34 cellular contexts compared by ENCODE assay signal in genomic region chr10:13489035-13489434, GRCh38. TPM values are rescaled to one million over a fixed set of nuclear protein-coding genes. Genes with fewer than 3 reads are reported as not detected.
"Had no signal": no experiment of that assay in that cellular context is flagged by ENCODE, and none has a peak within 500 bp of the region (broad histone marks: within the 10 kb centered on the region; RNA-seq: fewer than 3 reads in every experiment).

No MANE protein-coding gene starts in this region.

- H3K36me3 ChIP-seq: adrenal gland, brain microvascular endothelial cell, breast epithelium had no signal

- DNase-seq: activated CD4-positive, alpha-beta memory T cell treated with anti-CD3 and anti-CD28 coated beads, Interleukin-2, amount 10 ng/mL, durations not matched to agents 7 days and 5 days; activated CD4-positive, alpha-beta T cell treated with anti-CD3 and anti-CD28 coated beads for 1 hour; activated CD4-positive, alpha-beta T cell treated with anti-CD3 and anti-CD28 coated beads for 36 hours; activated CD4-positive, alpha-beta T cell treated with anti-CD3 and anti-CD28 coated beads for 48 hours; activated CD4-positive, alpha-beta T cell treated with anti-CD3 and anti-CD28 coated beads, Interleukin-2, amount 10 ng/mL, durations not matched to agents 7 days and 5 days; activated CD4-positive, alpha-beta T cell treated with anti-CD3 and anti-CD28 coated beads, Interleukin-2, amount 50 U/mL, for 48 hours; activated CD4-positive, CD25-positive, alpha-beta regulatory T cell; activated CD8-positive, alpha-beta memory T cell treated with anti-CD3 and anti-CD28 coated beads for 24 hours; activated CD8-positive, alpha-beta memory T cell treated with anti-CD3 and anti-CD28 coated beads, Interleukin-2, amount 10 ng/mL, durations not matched to agents 7 days and 5 days; activated CD8-positive, alpha-beta memory T cell treated with anti-CD3 and anti-CD28 coated beads, Interleukin-2, amount 50 U/mL, for 48 hours; activated CD8-positive, alpha-beta T cell treated with anti-CD3 and anti-CD28 coated beads, Interleukin-2, amount 10 ng/mL, durations not matched to agents 7 days and 5 days; activated effector memory CD4-positive, alpha-beta T cell treated with Interleukin-2 at 50 U/mL for 16 hours; activated gamma-delta T cell; activated naive CD4-positive, alpha-beta T cell treated with anti-CD3 and anti-CD28 coated beads, Interleukin-2, amount 10 ng/mL, durations not matched to agents 7 days and 5 days; activated naive CD8-positive, alpha-beta T cell treated with anti-CD3 and anti-CD28 coated beads, Interleukin-2, amount 10 ng/mL, durations not matched to agents 7 days and 5 days; activated T-cell treated with anti-CD3 and anti-CD28 coated beads, Interleukin-2, amount 50 U/mL, for 24 hours; activated T-cell treated with anti-CD3 and anti-CD28 coated beads, Interleukin-2, amount 50 U/mL, for 48 hours; adrenal gland; amniotic stem cell; aorta; body of pancreas; brain microvascular endothelial cell; central memory CD4-positive, alpha-beta T cell; T-helper 1 cell; T-helper 2 cell; T-helper 9 cell had no signal

- H3K4me3 ChIP-seq: adrenal gland, body of pancreas, breast epithelium had no signal

- H3K4me1 Mint-ChIP-seq: activated CD4-positive, alpha-beta memory T cell treated with anti-CD3 and anti-CD28 coated beads, Interleukin-2, amount 10 ng/mL, durations not matched to agents 7 days and 5 days; activated CD4-positive, alpha-beta T cell treated with anti-CD3 and anti-CD28 coated beads, Interleukin-2, amount 10 ng/mL, durations not matched to agents 7 days and 5 days; activated CD8-positive, alpha-beta memory T cell treated with anti-CD3 and anti-CD28 coated beads, Interleukin-2, amount 10 ng/mL, durations not matched to agents 7 days and 5 days; activated naive CD4-positive, alpha-beta T cell treated with anti-CD3 and anti-CD28 coated beads, Interleukin-2, amount 10 ng/mL, durations not matched to agents 7 days and 5 days had no signal

- H3K36me3 Mint-ChIP-seq: activated CD8-positive, alpha-beta memory T cell treated with anti-CD3 and anti-CD28 coated beads, Interleukin-2, amount 10 ng/mL, durations not matched to agents 7 days and 5 days; activated naive CD4-positive, alpha-beta T cell treated with anti-CD3 and anti-CD28 coated beads, Interleukin-2, amount 10 ng/mL, durations not matched to agents 7 days and 5 days; activated naive CD4-positive, alpha-beta T cell treated with anti-CD3 and anti-CD28 coated beads, Interleukin-2, amount 50 U/mL, for 24 hours; activated naive CD8-positive, alpha-beta T cell; activated naive CD8-positive, alpha-beta T cell treated with anti-CD3 and anti-CD28 coated beads, Interleukin-2, amount 10 ng/mL, durations not matched to agents 7 days and 5 days had no signal

- H3K27me3 ChIP-seq: adrenal gland, body of pancreas, brain microvascular endothelial cell, breast epithelium had no signal

- H3K9me3 Mint-ChIP-seq: activated CD4-positive, alpha-beta memory T cell treated with anti-CD3 and anti-CD28 coated beads, Interleukin-2, amount 10 ng/mL, durations not matched to agents 7 days and 5 days; activated CD4-positive, alpha-beta T cell treated with anti-CD3 and anti-CD28 coated beads, Interleukin-2, amount 10 ng/mL, durations not matched to agents 7 days and 5 days; activated naive CD4-positive, alpha-beta T cell treated with anti-CD3 and anti-CD28 coated beads, Interleukin-2, amount 10 ng/mL, durations not matched to agents 7 days and 5 days; activated naive CD4-positive, alpha-beta T cell treated with anti-CD3 and anti-CD28 coated beads, Interleukin-2, amount 50 U/mL, for 24 hours; activated naive CD8-positive, alpha-beta T cell treated with anti-CD3 and anti-CD28 coated beads, Interleukin-2, amount 10 ng/mL, durations not matched to agents 7 days and 5 days; activated T-cell treated with anti-CD3 and anti-CD28 coated beads, Interleukin-2, amount 50 U/mL, for 24 hours; activated T-helper 2 cell treated with anti-CD3 and anti-CD28 coated beads, Interferon-gamma antibody, Interleukin-2, Interleukin-4, amounts not matched to agents 10 μg/mL and 5 μg/mL and 100 μg/mL, durations not matched to agents 14 hours and 24 hours and 36 hours; T-helper 1 cell treated with Interleukin-12 subunit alpha and Interleukin-12 subunit beta and Interleukin-4 antibody, amounts not matched to agents 30 μg/mL and 1 μg/mL, for 36 hours; T-helper 2 cell treated with Interferon-gamma antibody and Interleukin-4, amounts not matched to agents 5 μg/mL and 100 μg/mL, for 36 hours had no signal

- H3K4me1 ChIP-seq: adrenal gland, breast epithelium had no signal

- H3K9me3 ChIP-seq: adrenal gland, body of pancreas, breast epithelium had no signal

- H3K27ac Mint-ChIP-seq: activated CD4-positive, alpha-beta memory T cell treated with anti-CD3 and anti-CD28 coated beads, Interleukin-2, amount 10 ng/mL, durations not matched to agents 7 days and 5 days; activated CD4-positive, alpha-beta T cell treated with anti-CD3 and anti-CD28 coated beads for 36 hours; activated CD4-positive, alpha-beta T cell treated with anti-CD3 and anti-CD28 coated beads, Interleukin-2, amount 10 ng/mL, durations not matched to agents 7 days and 5 days; activated CD8-positive, alpha-beta memory T cell treated with anti-CD3 and anti-CD28 coated beads, Interleukin-2, amount 10 ng/mL, durations not matched to agents 7 days and 5 days; activated CD8-positive, alpha-beta T cell treated with anti-CD3 and anti-CD28 coated beads, Interleukin-2, amount 10 ng/mL, durations not matched to agents 7 days and 5 days; activated naive CD4-positive, alpha-beta T cell treated with anti-CD3 and anti-CD28 coated beads, Interleukin-2, amount 10 ng/mL, durations not matched to agents 7 days and 5 days; activated naive CD4-positive, alpha-beta T cell treated with anti-CD3 and anti-CD28 coated beads, Interleukin-2, amount 50 U/mL, for 24 hours; activated naive CD8-positive, alpha-beta T cell; activated naive CD8-positive, alpha-beta T cell treated with anti-CD3 and anti-CD28 coated beads, Interleukin-2, amount 10 ng/mL, durations not matched to agents 7 days and 5 days; activated T-cell treated with anti-CD3 and anti-CD28 coated beads, Interleukin-2, amount 50 U/mL, for 24 hours; activated T-helper 2 cell treated with anti-CD3 and anti-CD28 coated beads, Interferon-gamma antibody, Interleukin-2, Interleukin-4, amounts not matched to agents 10 μg/mL and 5 μg/mL and 100 μg/mL, durations not matched to agents 14 hours and 24 hours and 36 hours; T-helper 1 cell treated with Interleukin-12 subunit alpha and Interleukin-12 subunit beta and Interleukin-4 antibody, amounts not matched to agents 30 μg/mL and 1 μg/mL, for 36 hours; T-helper 2 cell treated with Interferon-gamma antibody and Interleukin-4, amounts not matched to agents 5 μg/mL and 100 μg/mL, for 36 hours had no signal

- H3K27me3 Mint-ChIP-seq: activated naive CD4-positive, alpha-beta T cell treated with anti-CD3 and anti-CD28 coated beads, Interleukin-2, amount 50 U/mL, for 24 hours had no signal

- ATAC-seq: activated CD4-positive, alpha-beta T cell treated with anti-CD3 and anti-CD28 coated beads for 36 hours; activated CD4-positive, CD25-positive, alpha-beta regulatory T cell treated with anti-CD3 and anti-CD28 coated beads, Interleukin-2, amount 50 U/mL, for 24 hours; activated CD8-positive, alpha-beta memory T cell treated with anti-CD3 and anti-CD28 coated beads, Interleukin-2, amount 10 ng/mL, durations not matched to agents 7 days and 5 days; activated CD8-positive, alpha-beta T cell treated with anti-CD3 and anti-CD28 coated beads, Interleukin-2, amount 10 ng/mL, durations not matched to agents 7 days and 5 days; body of pancreas had no signal

- H3K4me3 Mint-ChIP-seq: activated CD4-positive, alpha-beta memory T cell treated with anti-CD3 and anti-CD28 coated beads, Interleukin-2, amount 10 ng/mL, durations not matched to agents 7 days and 5 days; activated CD4-positive, alpha-beta T cell treated with anti-CD3 and anti-CD28 coated beads for 36 hours; activated CD4-positive, alpha-beta T cell treated with anti-CD3 and anti-CD28 coated beads, Interleukin-2, amount 10 ng/mL, durations not matched to agents 7 days and 5 days; activated CD8-positive, alpha-beta memory T cell treated with anti-CD3 and anti-CD28 coated beads, Interleukin-2, amount 10 ng/mL, durations not matched to agents 7 days and 5 days; activated CD8-positive, alpha-beta T cell treated with anti-CD3 and anti-CD28 coated beads, Interleukin-2, amount 10 ng/mL, durations not matched to agents 7 days and 5 days; activated naive CD4-positive, alpha-beta T cell treated with anti-CD3 and anti-CD28 coated beads, Interleukin-2, amount 10 ng/mL, durations not matched to agents 7 days and 5 days; activated naive CD4-positive, alpha-beta T cell treated with anti-CD3 and anti-CD28 coated beads, Interleukin-2, amount 50 U/mL, for 24 hours; activated naive CD8-positive, alpha-beta T cell; activated naive CD8-positive, alpha-beta T cell treated with anti-CD3 and anti-CD28 coated beads, Interleukin-2, amount 10 ng/mL, durations not matched to agents 7 days and 5 days; activated T-cell treated with anti-CD3 and anti-CD28 coated beads, Interleukin-2, amount 50 U/mL, for 24 hours; T-helper 1 cell treated with Interleukin-12 subunit alpha and Interleukin-12 subunit beta and Interleukin-4 antibody, amounts not matched to agents 30 μg/mL and 1 μg/mL, for 36 hours; T-helper 2 cell treated with Interferon-gamma antibody and Interleukin-4, amounts not matched to agents 5 μg/mL and 100 μg/mL, for 36 hours had no signal

- H3K27ac ChIP-seq: adrenal gland, body of pancreas, brain microvascular endothelial cell, breast epithelium, VCaP had no signal

RNA-seq across cellular contexts. Expression of gene BEND7, which starts 39.8 kb away (rescaled TPM):
- total RNA-seq: activated CD4-positive, alpha-beta memory T cell treated with anti-CD3 and anti-CD28 coated beads, Interleukin-2, amount 10 ng/mL, durations not matched to agents 7 days and 5 days; activated CD4-positive, alpha-beta T cell treated with anti-CD3 and anti-CD28 coated beads for 36 hours; activated CD4-positive, alpha-beta T cell treated with anti-CD3 and anti-CD28 coated beads, Interleukin-2, amount 10 ng/mL, durations not matched to agents 7 days and 5 days; activated CD8-positive, alpha-beta memory T cell treated with anti-CD3 and anti-CD28 coated beads, Interleukin-2, amount 10 ng/mL, durations not matched to agents 7 days and 5 days; activated CD8-positive, alpha-beta T cell treated with anti-CD3 and anti-CD28 coated beads, Interleukin-2, amount 10 ng/mL, durations not matched to agents 7 days and 5 days; activated naive CD8-positive, alpha-beta T cell treated with anti-CD3 and anti-CD28 coated beads, Interleukin-2, amount 10 ng/mL, durations not matched to agents 7 days and 5 days; activated T-helper 2 cell treated with anti-CD3 and anti-CD28 coated beads, Interferon-gamma antibody, Interleukin-2, Interleukin-4, amounts not matched to agents 10 μg/mL and 5 μg/mL and 100 μg/mL, durations not matched to agents 14 hours and 24 hours and 36 hours had no signal
